ENCODE assay signal across 16 cellular contexts in genomic region chr4:41428941-41429669, GRCh38.
A peak's percentile ranks its signal among the peaks of the same experiment; 100 is the strongest.
DNase-seq lines count a peak whose midpoint lies in the region; ATAC-seq, FAIRE-seq and TF ChIP-seq lines count a peak whose summit lies in the region.
"Had no signal": no experiment of that assay in that cellular context is flagged by ENCODE, and none has a peak within 500 bp of the region (broad histone marks: within the 10 kb centered on the region; RNA-seq: fewer than 3 reads in every experiment).

No MANE protein-coding gene starts in this region.

- no peak overlapping the region for H3K4ac ChIP-seq in H1 (replicated peaks; ENCODE audit: insufficient read length, low read depth, low read length)
- H3K4ac ChIP-seq in neuronal stem cell (ENCODE audit: low read length): no peak overlapping the region

- ATAC-seq in T-helper 17 cell: no peak
- ATAC-seq: activated naive CD8-positive, alpha-beta T cell treated with anti-CD3 and anti-CD28 coated beads, Interleukin-2, amount 50 U/mL, for 24 hours had no signal

- H3K79me1 ChIP-seq in H1 (ENCODE audit: low read depth, low read length): no peaks in the 10 kb centered on the region
- H3K79me1 ChIP-seq in neuronal stem cell (ENCODE audit: low read depth, low read length): no peaks in the 10 kb centered on the region

- H3K4me3 ChIP-seq in H1 (ENCODE audit: extremely low read depth in 1 of 4, insufficient read depth in 2 of 4, low read depth in 3 of 4, low read length in 4 of 4): no peak overlapping the region
- no peak overlapping the region for H3K4me3 ChIP-seq in neuronal stem cell (ENCODE audit: low read length in 2 of 2)
- no peak overlapping the region for H3K4me3 ChIP-seq in colonic mucosa
- H3K4me3 ChIP-seq: SJCRH30, testis had no signal

- no peak overlapping the region for H4K91ac ChIP-seq in H1 (replicated peaks; ENCODE audit: insufficient read length, low read length)
- H4K91ac ChIP-seq in neuronal stem cell (ENCODE audit: low read depth, low read length, poor library complexity): no peak overlapping the region

- DNase-seq in D341Med (ENCODE audit: low spot score): peak; percentile 43
- DNase-seq in NCI-H2029 treated with DMSO at 0.1 percent for 48 hours (lab: John Stamatoyannopoulos, UW): peak; percentile 75
- no peak for DNase-seq in H1 (ENCODE audit: low read depth in 1 of 2, low spot score in 2 of 2)
- DNase-seq in neuronal stem cell (ENCODE audit: low spot score): no peak
- DNase-seq in activated T-helper 1 cell treated with anti-CD3 and anti-CD28 coated beads, Interleukin-12 subunit alpha, Interleukin-12 subunit beta, Interleukin-2, Interleukin-4 antibody, amounts not matched to agents 30 ng/mL and 10 ng/mL and 1 ng/mL, durations not matched to agents 14 hours and 24 hours and 36 hours (ENCODE audit: low spot score): no peak
- no peak for DNase-seq in posterior vena cava (ENCODE audit: low spot score)
- DNase-seq in colonic mucosa: no peak
- DNase-seq in T-helper 17 cell: no peak
- DNase-seq: activated naive CD8-positive, alpha-beta T cell treated with anti-CD3 and anti-CD28 coated beads, Interleukin-2, amount 50 U/mL, for 24 hours; activated T-cell treated with anti-CD3 and anti-CD28 coated beads, Interleukin-2, amount 50 U/mL, for 1 hour; glutamatergic neuron; NCI-H2107; stimulated activated CD4-positive, alpha-beta T cell treated with anti-CD3 and anti-CD28 coated beads, Interleukin-12 subunit alpha, Interleukin-12 subunit beta, amount 100 ng/mL, for 4 hours; testis had no signal

- no peak overlapping the region for H3K56ac ChIP-seq in H1 (replicated peaks; ENCODE audit: insufficient read length, low read depth, low read length)

- no peak overlapping the region for H3K27ac Mint-ChIP-seq in activated T-helper 1 cell treated with anti-CD3 and anti-CD28 coated beads, Interleukin-12 subunit alpha, Interleukin-12 subunit beta, Interleukin-2, Interleukin-4 antibody, amounts not matched to agents 30 ng/mL and 10 ng/mL and 1 ng/mL, durations not matched to agents 14 hours and 24 hours and 36 hours
- H3K27ac Mint-ChIP-seq in T-helper 17 cell: no peak overlapping the region
- H3K27ac Mint-ChIP-seq: activated naive CD8-positive, alpha-beta T cell treated with anti-CD3 and anti-CD28 coated beads, Interleukin-2, amount 50 U/mL, for 24 hours had no signal

- H3K4me2 ChIP-seq in H1 (ENCODE audit: insufficient read depth in 1 of 2, low read depth in 2 of 2, low read length in 2 of 2) (no peak overlapping the region), neuronal stem cell (ENCODE audit: insufficient read depth, low read length, poor library complexity, severe bottlenecking) (no peak overlapping the region)

- no peak for TF ChIP-seq POLR2A in H1 (IDR thresholded peaks at IDR 0.05; ENCODE audit: control extremely low read depth in 1 of 2, low read depth in 2 of 2, low read length in 2 of 2)

- H3K27me3 ChIP-seq in H1 (replicated peaks in 1 of 4; ENCODE audit: control insufficient read depth in 3 of 4, extremely low read depth in 1 of 4, insufficient read depth in 3 of 4, low read length in 3 of 4): no peaks in the 10 kb centered on the region
- no peaks in the 10 kb centered on the region for H3K27me3 ChIP-seq in neuronal stem cell (ENCODE audit: control insufficient read depth in 3 of 3, insufficient read depth in 3 of 3, low read depth in 1 of 3, low read length in 3 of 3)
- no peaks in the 10 kb centered on the region for H3K27me3 ChIP-seq in colonic mucosa
- H3K27me3 ChIP-seq: SJCRH30, testis had no signal

- H4K20me1 ChIP-seq in H1 (replicated peaks in 1 of 2; ENCODE audit: control insufficient read depth in 1 of 2, insufficient read depth in 2 of 2, low read length in 2 of 2): no peaks in the 10 kb centered on the region

- peaks cover 2 to 23% (median 9%) of the 10 kb centered on the region in 4 experiments for H3K4me1 ChIP-seq in H1 (replicated peaks in 1 of 4; ENCODE audit: control insufficient read depth in 3 of 4, insufficient read depth in 4 of 4, low read length in 3 of 4)
- peaks cover 15 to 41% of the 10 kb centered on the region in 2 donors for H3K4me1 ChIP-seq in neuronal stem cell (ENCODE audit: control insufficient read depth in 2 of 2, insufficient read depth in 1 of 2, low read depth in 1 of 2, low read length in 2 of 2)
- no peaks in the 10 kb centered on the region for H3K4me1 ChIP-seq in colonic mucosa
- H3K4me1 ChIP-seq: testis had no signal

- H2AK5ac ChIP-seq in H1 (ENCODE audit: low read depth, low read length): no peak overlapping the region
- no peak overlapping the region for H2AK5ac ChIP-seq in neuronal stem cell (ENCODE audit: low read depth, low read length)

- H3K4me1 Mint-ChIP-seq in activated T-helper 1 cell treated with anti-CD3 and anti-CD28 coated beads, Interleukin-12 subunit alpha, Interleukin-12 subunit beta, Interleukin-2, Interleukin-4 antibody, amounts not matched to agents 30 ng/mL and 10 ng/mL and 1 ng/mL, durations not matched to agents 14 hours and 24 hours and 36 hours (ENCODE audit: low read depth): no peaks in the 10 kb centered on the region
- H3K4me1 Mint-ChIP-seq in T-helper 17 cell: no peaks in the 10 kb centered on the region
- H3K4me1 Mint-ChIP-seq: activated naive CD8-positive, alpha-beta T cell treated with anti-CD3 and anti-CD28 coated beads, Interleukin-2, amount 50 U/mL, for 24 hours had no signal

- peak; percentile 28 for FAIRE-seq in H1 (lab: Jason Lieb, UNC)
- FAIRE-seq: islet of Langerhans had no signal

- H3K36me3 ChIP-seq in H1 (ENCODE audit: control insufficient read depth in 2 of 4, insufficient read depth in 4 of 4, low read length in 3 of 4) (no peaks in the 10 kb centered on the region), neuronal stem cell (replicated peaks in 1 of 2; ENCODE audit: control insufficient read depth in 2 of 2, insufficient read depth in 2 of 2, low read length in 2 of 2) (no peaks in the 10 kb centered on the region), colonic mucosa (no peaks in the 10 kb centered on the region)
- H3K36me3 ChIP-seq: SJCRH30 had no signal

- no peak for TF ChIP-seq EP300 in H1 (IDR thresholded peaks at IDR 0.05; ENCODE audit: borderline replicate concordance in 1 of 2, low read depth in 2 of 2, low read length in 2 of 2)

- CTCF ChIA-PET in H1 (lab: Charles Lee; ENCODE audit: partially characterized antibody): no interaction called here

- no peak overlapping the region for H3K14ac ChIP-seq in H1 (ENCODE audit: insufficient read length)
- H3K14ac ChIP-seq in neuronal stem cell (ENCODE audit: low read length): no peak overlapping the region

- peaks cover 1% of the 10 kb centered on the region for H3K27me3 Mint-ChIP-seq in activated T-helper 1 cell treated with anti-CD3 and anti-CD28 coated beads, Interleukin-12 subunit alpha, Interleukin-12 subunit beta, Interleukin-2, Interleukin-4 antibody, amounts not matched to agents 30 ng/mL and 10 ng/mL and 1 ng/mL, durations not matched to agents 14 hours and 24 hours and 36 hours (ENCODE audit: insufficient read depth)
- H3K27me3 Mint-ChIP-seq in T-helper 17 cell: no peaks in the 10 kb centered on the region

- no peak overlapping the region for H2BK5ac ChIP-seq in H1 (ENCODE audit: low read depth, low read length)
- H2BK5ac ChIP-seq in neuronal stem cell (ENCODE audit: low read length): no peak overlapping the region

- H3K36me3 Mint-ChIP-seq in activated T-helper 1 cell treated with anti-CD3 and anti-CD28 coated beads, Interleukin-12 subunit alpha, Interleukin-12 subunit beta, Interleukin-2, Interleukin-4 antibody, amounts not matched to agents 30 ng/mL and 10 ng/mL and 1 ng/mL, durations not matched to agents 14 hours and 24 hours and 36 hours (ENCODE audit: low read depth): no peaks in the 10 kb centered on the region
- H3K36me3 Mint-ChIP-seq in T-helper 17 cell (ENCODE audit: low read depth): no peaks in the 10 kb centered on the region

- H3K9me3 Mint-ChIP-seq in activated T-helper 1 cell treated with anti-CD3 and anti-CD28 coated beads, Interleukin-12 subunit alpha, Interleukin-12 subunit beta, Interleukin-2, Interleukin-4 antibody, amounts not matched to agents 30 ng/mL and 10 ng/mL and 1 ng/mL, durations not matched to agents 14 hours and 24 hours and 36 hours: no peaks in the 10 kb centered on the region

- H3K9me3 ChIP-seq in H1 (ENCODE audit: insufficient read depth in 2 of 2, low read depth in 1 of 2, low read length in 1 of 2): no peaks in the 10 kb centered on the region
- peaks cover 0 to 6% of the 10 kb centered on the region in 2 donors for H3K9me3 ChIP-seq in neuronal stem cell (replicated peaks in 1 of 2; ENCODE audit: control insufficient read depth in 2 of 2, insufficient read depth in 1 of 2, low read depth in 1 of 2, low read length in 2 of 2)
- H3K9me3 ChIP-seq in colonic mucosa: no peaks in the 10 kb centered on the region
- H3K9me3 ChIP-seq in T-helper 17 cell (ENCODE audit: control insufficient read depth, low read length, poor library complexity, severe bottlenecking): no peaks in the 10 kb centered on the region
- H3K9me3 ChIP-seq: SJCRH30, testis had no signal

- H2BK120ac ChIP-seq in H1 (replicated peaks; ENCODE audit: low read depth, low read length) (no peak overlapping the region), neuronal stem cell (ENCODE audit: low read depth, low read length) (no peak overlapping the region)

- no peak for TF ChIP-seq RAD21 in H1 (IDR thresholded peaks at IDR 0.05 in 1 of 2, conservative IDR thresholded peaks at IDR 0.05 in 1 of 2; ENCODE audit: low read depth in 2 of 2, low read length in 2 of 2)

- TF ChIP-seq CTCF in H1 (IDR thresholded peaks at IDR 0.05; ENCODE audit: control extremely low read depth in 1 of 3, insufficient read depth in 1 of 3, low read depth in 1 of 3, low read length in 3 of 3) (no peak), colonic mucosa (IDR thresholded peaks at IDR 0.05) (no peak)

- H4K8ac ChIP-seq in H1 (ENCODE audit: extremely low read depth, insufficient read depth, low read length) (no peak overlapping the region), neuronal stem cell (ENCODE audit: low read depth, low read length) (no peak overlapping the region)

- H3K9ac ChIP-seq in H1 (replicated peaks in 1 of 4; ENCODE audit: extremely low read depth in 1 of 4, low read depth in 3 of 4, low read length in 3 of 4): no peak overlapping the region
- H3K9ac ChIP-seq in neuronal stem cell (ENCODE audit: low read depth, low read length, poor library complexity): no peak overlapping the region
- no peak overlapping the region for H3K9ac ChIP-seq in colonic mucosa (ENCODE audit: low read depth in 2 of 2, low read length in 2 of 2)

- WGBS in H1 (ENCODE audit: extremely low coverage in 1 of 2, insufficient coverage in 1 of 2, insufficient read length in 1 of 2, insufficient replicate concordance in 2 of 2, low coverage in 1 of 2, low lambda C conversion rate in 2 of 2, missing lambda C conversion rate in 1 of 2), 2 experiments: 85% methylated on average over 9 of the region's 9 CpGs; no CpG with 5 or more reads in 1 of the 2 experiments
- no CpG with 5 or more reads among the region's 9 CpGs for WGBS in neuronal stem cell (ENCODE audit: extremely low coverage in 2 of 2, insufficient read length in 2 of 2, insufficient replicate concordance in 1 of 2), 2 donors

- no peaks in the 10 kb centered on the region for H3K23me2 ChIP-seq in H1 (ENCODE audit: low read depth, low read length)

- POLR2A ChIA-PET in H1 (lab: Charles Lee; ENCODE audit: partially characterized antibody): no interaction called here

- no peaks in the 10 kb centered on the region for H3K79me2 ChIP-seq in H1 (ENCODE audit: control insufficient read depth in 1 of 2, insufficient read depth in 2 of 2, low read length in 2 of 2)

- no peak overlapping the region for H3K4me3 Mint-ChIP-seq in activated T-helper 1 cell treated with anti-CD3 and anti-CD28 coated beads, Interleukin-12 subunit alpha, Interleukin-12 subunit beta, Interleukin-2, Interleukin-4 antibody, amounts not matched to agents 30 ng/mL and 10 ng/mL and 1 ng/mL, durations not matched to agents 14 hours and 24 hours and 36 hours
- no peak overlapping the region for H3K4me3 Mint-ChIP-seq in T-helper 17 cell
- H3K4me3 Mint-ChIP-seq: activated naive CD8-positive, alpha-beta T cell treated with anti-CD3 and anti-CD28 coated beads, Interleukin-2, amount 50 U/mL, for 24 hours had no signal

- H2AFZ ChIP-seq in H1 (ENCODE audit: low read length) (no peak overlapping the region), neuronal stem cell (ENCODE audit: low read length) (peak overlapping the region; percentile 4)

- H2BK12ac ChIP-seq in H1 (ENCODE audit: low read depth, low read length): no peak overlapping the region
- H2BK12ac ChIP-seq in neuronal stem cell (ENCODE audit: low read length): no peak overlapping the region

- H4K5ac ChIP-seq in H1 (ENCODE audit: insufficient read length, low read depth, low read length): no peak overlapping the region

- H2BK15ac ChIP-seq in H1 (ENCODE audit: low read length) (no peak overlapping the region), neuronal stem cell (ENCODE audit: low read length) (no peak overlapping the region)

- H3K23ac ChIP-seq in H1 (ENCODE audit: insufficient read length) (no peak overlapping the region), neuronal stem cell (ENCODE audit: low read depth, low read length, poor library complexity) (no peak overlapping the region)

- H2BK20ac ChIP-seq in H1 (ENCODE audit: low read length): no peak overlapping the region

- H3K27ac ChIP-seq in H1 (ENCODE audit: low read depth, low read length) (no peak overlapping the region), neuronal stem cell (replicated peaks; ENCODE audit: low read length) (peak overlapping the region; percentile 6), colonic mucosa (no peak overlapping the region)
- H3K27ac ChIP-seq: SJCRH30, testis had no signal

- H3K18ac ChIP-seq in H1 (ENCODE audit: extremely low read depth, low read length) (no peak overlapping the region), neuronal stem cell (ENCODE audit: low read length) (no peak overlapping the region)

- intact Hi-C loops in activated T-helper 1 cell treated with anti-CD3 and anti-CD28 coated beads, Interleukin-12 subunit alpha, Interleukin-12 subunit beta, Interleukin-2, Interleukin-4 antibody, amounts not matched to agents 30 ng/mL and 10 ng/mL and 1 ng/mL, durations not matched to agents 14 hours and 24 hours and 36 hours (cut with micrococcal nuclease): no loop called here
- intact Hi-C loops in posterior vena cava (cut with DNase I) (no loop called here), colonic mucosa (cut with DNase I) (no loop called here)

Comparison
In these comparisons a context has a peak if more than half of its experiments do, and no peak if none do; other contexts are left out.
1. DNase-seq: peak in D341Med (single experiment) and NCI-H2029 treated with DMSO at 0.1 percent for 48 hours (single experiment); none in H1 (0 of 2), neuronal stem cell (single experiment), activated T-helper 1 cell treated with anti-CD3 and anti-CD28 coated beads, Interleukin-12 subunit alpha, Interleukin-12 subunit beta, Interleukin-2, Interleukin-4 antibody, amounts not matched to agents 30 ng/mL and 10 ng/mL and 1 ng/mL, durations not matched to agents 14 hours and 24 hours and 36 hours (single experiment), posterior vena cava (single experiment), colonic mucosa (single experiment) and T-helper 17 cell (0 of 3).